Comparison of ENCODE assay signal across 1 cellular context in the genomic region with DNA sequence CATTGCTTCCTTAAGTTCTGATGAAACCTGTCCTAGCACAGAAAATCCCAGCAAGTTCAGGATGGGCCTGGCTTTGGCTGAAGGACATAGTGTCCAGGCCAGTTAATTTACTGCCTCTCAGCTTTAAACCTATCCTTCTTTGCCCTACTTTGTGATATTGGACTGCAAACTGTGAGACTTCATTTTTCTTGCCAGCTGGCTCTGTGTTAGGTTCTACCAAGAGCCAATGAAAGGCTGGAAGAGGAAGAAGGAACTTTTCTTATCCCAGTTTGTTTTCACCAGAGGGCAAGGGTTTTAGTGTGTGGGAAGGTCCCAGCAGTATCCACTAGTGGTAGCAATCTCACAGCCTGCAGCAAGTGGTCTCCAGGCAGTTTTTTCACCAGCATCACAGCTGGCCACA.
TF ChIP-seq lines count a peak whose summit lies in the region.

No MANE protein-coding gene starts in this region.

TF ChIP-seq in GM12878, 131 proteins besides CTCF, POLR2A, EP300 and RAD21:
- TF ChIP-seq, protein P1, sequence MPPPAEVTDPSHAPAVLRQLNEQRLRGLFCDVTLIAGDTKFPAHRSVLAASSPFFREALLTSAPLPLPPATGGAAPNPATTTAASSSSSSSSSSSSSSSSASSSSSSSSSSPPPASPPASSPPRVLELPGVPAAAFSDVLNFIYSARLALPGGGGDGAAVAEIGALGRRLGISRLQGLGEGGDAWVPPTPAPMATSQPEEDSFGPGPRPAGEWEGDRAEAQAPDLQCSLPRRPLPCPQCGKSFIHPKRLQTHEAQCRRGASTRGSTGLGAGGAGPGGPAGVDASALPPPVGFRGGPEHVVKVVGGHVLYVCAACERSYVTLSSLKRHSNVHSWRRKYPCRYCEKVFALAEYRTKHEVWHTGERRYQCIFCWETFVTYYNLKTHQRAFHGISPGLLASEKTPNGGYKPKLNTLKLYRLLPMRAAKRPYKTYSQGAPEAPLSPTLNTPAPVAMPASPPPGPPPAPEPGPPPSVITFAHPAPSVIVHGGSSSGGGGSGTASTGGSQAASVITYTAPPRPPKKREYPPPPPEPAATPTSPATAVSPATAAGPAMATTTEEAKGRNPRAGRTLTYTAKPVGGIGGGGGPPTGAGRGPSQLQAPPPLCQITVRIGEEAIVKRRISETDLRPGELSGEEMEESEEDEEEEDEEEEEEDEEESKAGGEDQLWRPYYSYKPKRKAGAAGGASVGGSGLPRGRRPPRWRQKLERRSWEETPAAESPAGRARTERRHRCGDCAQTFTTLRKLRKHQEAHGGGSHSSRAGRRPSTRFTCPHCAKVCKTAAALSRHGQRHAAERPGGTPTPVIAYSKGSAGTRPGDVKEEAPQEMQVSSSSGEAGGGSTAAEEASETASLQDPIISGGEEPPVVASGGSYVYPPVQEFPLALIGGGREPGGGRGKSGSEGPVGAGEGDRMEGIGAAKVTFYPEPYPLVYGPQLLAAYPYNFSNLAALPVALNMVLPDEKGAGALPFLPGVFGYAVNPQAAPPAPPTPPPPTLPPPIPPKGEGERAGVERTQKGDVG (CRISPR knock-in tag; IDR thresholded peaks at IDR 0.05): no peak
- TF ChIP-seq, protein P2, sequence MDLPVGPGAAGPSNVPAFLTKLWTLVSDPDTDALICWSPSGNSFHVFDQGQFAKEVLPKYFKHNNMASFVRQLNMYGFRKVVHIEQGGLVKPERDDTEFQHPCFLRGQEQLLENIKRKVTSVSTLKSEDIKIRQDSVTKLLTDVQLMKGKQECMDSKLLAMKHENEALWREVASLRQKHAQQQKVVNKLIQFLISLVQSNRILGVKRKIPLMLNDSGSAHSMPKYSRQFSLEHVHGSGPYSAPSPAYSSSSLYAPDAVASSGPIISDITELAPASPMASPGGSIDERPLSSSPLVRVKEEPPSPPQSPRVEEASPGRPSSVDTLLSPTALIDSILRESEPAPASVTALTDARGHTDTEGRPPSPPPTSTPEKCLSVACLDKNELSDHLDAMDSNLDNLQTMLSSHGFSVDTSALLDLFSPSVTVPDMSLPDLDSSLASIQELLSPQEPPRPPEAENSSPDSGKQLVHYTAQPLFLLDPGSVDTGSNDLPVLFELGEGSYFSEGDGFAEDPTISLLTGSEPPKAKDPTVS (IDR thresholded peaks at IDR 0.05; ENCODE audit: low read depth, low read length): no peak
- TF ChIP-seq, protein P3, sequence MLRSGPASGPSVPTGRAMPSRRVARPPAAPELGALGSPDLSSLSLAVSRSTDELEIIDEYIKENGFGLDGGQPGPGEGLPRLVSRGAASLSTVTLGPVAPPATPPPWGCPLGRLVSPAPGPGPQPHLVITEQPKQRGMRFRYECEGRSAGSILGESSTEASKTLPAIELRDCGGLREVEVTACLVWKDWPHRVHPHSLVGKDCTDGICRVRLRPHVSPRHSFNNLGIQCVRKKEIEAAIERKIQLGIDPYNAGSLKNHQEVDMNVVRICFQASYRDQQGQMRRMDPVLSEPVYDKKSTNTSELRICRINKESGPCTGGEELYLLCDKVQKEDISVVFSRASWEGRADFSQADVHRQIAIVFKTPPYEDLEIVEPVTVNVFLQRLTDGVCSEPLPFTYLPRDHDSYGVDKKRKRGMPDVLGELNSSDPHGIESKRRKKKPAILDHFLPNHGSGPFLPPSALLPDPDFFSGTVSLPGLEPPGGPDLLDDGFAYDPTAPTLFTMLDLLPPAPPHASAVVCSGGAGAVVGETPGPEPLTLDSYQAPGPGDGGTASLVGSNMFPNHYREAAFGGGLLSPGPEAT (IDR thresholded peaks at IDR 0.05; ENCODE audit: low read depth): no peak
- TF ChIP-seq KLF5 (IDR thresholded peaks at IDR 0.05; ENCODE audit: partially characterized antibody) (no peak), ASH2L (IDR thresholded peaks at IDR 0.05; ENCODE audit: borderline replicate concordance, low read depth) (no peak), MTA3 (IDR thresholded peaks at IDR 0.05; ENCODE audit: borderline replicate concordance, low read length) (no peak), CBX5 (IDR thresholded peaks at IDR 0.05; ENCODE audit: low read depth) (no peak), LARP7 (IDR thresholded peaks at IDR 0.05) (no peak), ATF7 (IDR thresholded peaks at IDR 0.05; ENCODE audit: low read depth) (no peak), SMC3 (IDR thresholded peaks at IDR 0.05; ENCODE audit: borderline replicate concordance, low read length) (no peak), ESRRA (IDR thresholded peaks at IDR 0.05; ENCODE audit: low read length) (no peak), NFXL1 (IDR thresholded peaks at IDR 0.05; ENCODE audit: borderline replicate concordance) (no peak)
- TF ChIP-seq, protein P4, sequence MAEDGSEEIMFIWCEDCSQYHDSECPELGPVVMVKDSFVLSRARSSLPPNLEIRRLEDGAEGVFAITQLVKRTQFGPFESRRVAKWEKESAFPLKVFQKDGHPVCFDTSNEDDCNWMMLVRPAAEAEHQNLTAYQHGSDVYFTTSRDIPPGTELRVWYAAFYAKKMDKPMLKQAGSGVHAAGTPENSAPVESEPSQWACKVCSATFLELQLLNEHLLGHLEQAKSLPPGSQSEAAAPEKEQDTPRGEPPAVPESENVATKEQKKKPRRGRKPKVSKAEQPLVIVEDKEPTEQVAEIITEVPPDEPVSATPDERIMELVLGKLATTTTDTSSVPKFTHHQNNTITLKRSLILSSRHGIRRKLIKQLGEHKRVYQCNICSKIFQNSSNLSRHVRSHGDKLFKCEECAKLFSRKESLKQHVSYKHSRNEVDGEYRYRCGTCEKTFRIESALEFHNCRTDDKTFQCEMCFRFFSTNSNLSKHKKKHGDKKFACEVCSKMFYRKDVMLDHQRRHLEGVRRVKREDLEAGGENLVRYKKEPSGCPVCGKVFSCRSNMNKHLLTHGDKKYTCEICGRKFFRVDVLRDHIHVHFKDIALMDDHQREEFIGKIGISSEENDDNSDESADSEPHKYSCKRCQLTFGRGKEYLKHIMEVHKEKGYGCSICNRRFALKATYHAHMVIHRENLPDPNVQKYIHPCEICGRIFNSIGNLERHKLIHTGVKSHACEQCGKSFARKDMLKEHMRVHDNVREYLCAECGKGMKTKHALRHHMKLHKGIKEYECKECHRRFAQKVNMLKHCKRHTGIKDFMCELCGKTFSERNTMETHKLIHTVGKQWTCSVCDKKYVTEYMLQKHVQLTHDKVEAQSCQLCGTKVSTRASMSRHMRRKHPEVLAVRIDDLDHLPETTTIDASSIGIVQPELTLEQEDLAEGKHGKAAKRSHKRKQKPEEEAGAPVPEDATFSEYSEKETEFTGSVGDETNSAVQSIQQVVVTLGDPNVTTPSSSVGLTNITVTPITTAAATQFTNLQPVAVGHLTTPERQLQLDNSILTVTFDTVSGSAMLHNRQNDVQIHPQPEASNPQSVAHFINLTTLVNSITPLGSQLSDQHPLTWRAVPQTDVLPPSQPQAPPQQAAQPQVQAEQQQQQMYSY (CRISPR knock-in tag; IDR thresholded peaks at IDR 0.05): no peak
- TF ChIP-seq, protein P5, sequence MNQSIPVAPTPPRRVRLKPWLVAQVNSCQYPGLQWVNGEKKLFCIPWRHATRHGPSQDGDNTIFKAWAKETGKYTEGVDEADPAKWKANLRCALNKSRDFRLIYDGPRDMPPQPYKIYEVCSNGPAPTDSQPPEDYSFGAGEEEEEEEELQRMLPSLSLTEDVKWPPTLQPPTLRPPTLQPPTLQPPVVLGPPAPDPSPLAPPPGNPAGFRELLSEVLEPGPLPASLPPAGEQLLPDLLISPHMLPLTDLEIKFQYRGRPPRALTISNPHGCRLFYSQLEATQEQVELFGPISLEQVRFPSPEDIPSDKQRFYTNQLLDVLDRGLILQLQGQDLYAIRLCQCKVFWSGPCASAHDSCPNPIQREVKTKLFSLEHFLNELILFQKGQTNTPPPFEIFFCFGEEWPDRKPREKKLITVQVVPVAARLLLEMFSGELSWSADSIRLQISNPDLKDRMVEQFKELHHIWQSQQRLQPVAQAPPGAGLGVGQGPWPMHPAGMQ (IDR thresholded peaks at IDR 0.05; ENCODE audit: borderline replicate concordance): no peak
- TF ChIP-seq, protein P6, sequence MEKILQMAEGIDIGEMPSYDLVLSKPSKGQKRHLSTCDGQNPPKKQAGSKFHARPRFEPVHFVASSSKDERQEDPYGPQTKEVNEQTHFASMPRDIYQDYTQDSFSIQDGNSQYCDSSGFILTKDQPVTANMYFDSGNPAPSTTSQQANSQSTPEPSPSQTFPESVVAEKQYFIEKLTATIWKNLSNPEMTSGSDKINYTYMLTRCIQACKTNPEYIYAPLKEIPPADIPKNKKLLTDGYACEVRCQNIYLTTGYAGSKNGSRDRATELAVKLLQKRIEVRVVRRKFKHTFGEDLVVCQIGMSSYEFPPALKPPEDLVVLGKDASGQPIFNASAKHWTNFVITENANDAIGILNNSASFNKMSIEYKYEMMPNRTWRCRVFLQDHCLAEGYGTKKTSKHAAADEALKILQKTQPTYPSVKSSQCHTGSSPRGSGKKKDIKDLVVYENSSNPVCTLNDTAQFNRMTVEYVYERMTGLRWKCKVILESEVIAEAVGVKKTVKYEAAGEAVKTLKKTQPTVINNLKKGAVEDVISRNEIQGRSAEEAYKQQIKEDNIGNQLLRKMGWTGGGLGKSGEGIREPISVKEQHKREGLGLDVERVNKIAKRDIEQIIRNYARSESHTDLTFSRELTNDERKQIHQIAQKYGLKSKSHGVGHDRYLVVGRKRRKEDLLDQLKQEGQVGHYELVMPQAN (conservative IDR thresholded peaks at IDR 0.05): no peak
- TF ChIP-seq, protein P7, sequence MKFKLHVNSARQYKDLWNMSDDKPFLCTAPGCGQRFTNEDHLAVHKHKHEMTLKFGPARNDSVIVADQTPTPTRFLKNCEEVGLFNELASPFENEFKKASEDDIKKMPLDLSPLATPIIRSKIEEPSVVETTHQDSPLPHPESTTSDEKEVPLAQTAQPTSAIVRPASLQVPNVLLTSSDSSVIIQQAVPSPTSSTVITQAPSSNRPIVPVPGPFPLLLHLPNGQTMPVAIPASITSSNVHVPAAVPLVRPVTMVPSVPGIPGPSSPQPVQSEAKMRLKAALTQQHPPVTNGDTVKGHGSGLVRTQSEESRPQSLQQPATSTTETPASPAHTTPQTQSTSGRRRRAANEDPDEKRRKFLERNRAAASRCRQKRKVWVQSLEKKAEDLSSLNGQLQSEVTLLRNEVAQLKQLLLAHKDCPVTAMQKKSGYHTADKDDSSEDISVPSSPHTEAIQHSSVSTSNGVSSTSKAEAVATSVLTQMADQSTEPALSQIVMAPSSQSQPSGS (IDR thresholded peaks at IDR 0.05; ENCODE audit: low read length): no peak
- TF ChIP-seq, protein P8, sequence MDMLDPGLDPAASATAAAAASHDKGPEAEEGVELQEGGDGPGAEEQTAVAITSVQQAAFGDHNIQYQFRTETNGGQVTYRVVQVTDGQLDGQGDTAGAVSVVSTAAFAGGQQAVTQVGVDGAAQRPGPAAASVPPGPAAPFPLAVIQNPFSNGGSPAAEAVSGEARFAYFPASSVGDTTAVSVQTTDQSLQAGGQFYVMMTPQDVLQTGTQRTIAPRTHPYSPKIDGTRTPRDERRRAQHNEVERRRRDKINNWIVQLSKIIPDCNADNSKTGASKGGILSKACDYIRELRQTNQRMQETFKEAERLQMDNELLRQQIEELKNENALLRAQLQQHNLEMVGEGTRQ (IDR thresholded peaks at IDR 0.05; ENCODE audit: borderline replicate concordance, low read depth, low read length): no peak
- TF ChIP-seq, protein P9, sequence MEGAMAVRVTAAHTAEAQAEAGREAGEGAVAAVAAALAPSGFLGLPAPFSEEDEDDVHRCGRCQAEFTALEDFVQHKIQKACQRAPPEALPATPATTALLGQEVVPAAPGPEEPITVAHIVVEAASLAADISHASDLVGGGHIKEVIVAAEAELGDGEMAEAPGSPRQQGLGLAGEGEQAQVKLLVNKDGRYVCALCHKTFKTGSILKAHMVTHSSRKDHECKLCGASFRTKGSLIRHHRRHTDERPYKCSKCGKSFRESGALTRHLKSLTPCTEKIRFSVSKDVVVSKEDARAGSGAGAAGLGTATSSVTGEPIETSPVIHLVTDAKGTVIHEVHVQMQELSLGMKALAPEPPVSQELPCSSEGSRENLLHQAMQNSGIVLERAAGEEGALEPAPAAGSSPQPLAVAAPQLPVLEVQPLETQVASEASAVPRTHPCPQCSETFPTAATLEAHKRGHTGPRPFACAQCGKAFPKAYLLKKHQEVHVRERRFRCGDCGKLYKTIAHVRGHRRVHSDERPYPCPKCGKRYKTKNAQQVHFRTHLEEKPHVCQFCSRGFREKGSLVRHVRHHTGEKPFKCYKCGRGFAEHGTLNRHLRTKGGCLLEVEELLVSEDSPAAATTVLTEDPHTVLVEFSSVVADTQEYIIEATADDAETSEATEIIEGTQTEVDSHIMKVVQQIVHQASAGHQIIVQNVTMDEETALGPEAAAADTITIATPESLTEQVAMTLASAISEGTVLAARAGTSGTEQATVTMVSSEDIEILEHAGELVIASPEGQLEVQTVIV (IDR thresholded peaks at IDR 0.05; ENCODE audit: borderline replicate concordance, partially characterized antibody): no peak
- TF ChIP-seq, protein P10, sequence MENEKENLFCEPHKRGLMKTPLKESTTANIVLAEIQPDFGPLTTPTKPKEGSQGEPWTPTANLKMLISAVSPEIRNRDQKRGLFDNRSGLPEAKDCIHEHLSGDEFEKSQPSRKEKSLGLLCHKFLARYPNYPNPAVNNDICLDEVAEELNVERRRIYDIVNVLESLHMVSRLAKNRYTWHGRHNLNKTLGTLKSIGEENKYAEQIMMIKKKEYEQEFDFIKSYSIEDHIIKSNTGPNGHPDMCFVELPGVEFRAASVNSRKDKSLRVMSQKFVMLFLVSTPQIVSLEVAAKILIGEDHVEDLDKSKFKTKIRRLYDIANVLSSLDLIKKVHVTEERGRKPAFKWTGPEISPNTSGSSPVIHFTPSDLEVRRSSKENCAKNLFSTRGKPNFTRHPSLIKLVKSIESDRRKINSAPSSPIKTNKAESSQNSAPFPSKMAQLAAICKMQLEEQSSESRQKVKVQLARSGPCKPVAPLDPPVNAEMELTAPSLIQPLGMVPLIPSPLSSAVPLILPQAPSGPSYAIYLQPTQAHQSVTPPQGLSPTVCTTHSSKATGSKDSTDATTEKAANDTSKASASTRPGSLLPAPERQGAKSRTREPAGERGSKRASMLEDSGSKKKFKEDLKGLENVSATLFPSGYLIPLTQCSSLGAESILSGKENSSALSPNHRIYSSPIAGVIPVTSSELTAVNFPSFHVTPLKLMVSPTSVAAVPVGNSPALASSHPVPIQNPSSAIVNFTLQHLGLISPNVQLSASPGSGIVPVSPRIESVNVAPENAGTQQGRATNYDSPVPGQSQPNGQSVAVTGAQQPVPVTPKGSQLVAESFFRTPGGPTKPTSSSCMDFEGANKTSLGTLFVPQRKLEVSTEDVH (IDR thresholded peaks at IDR 0.05; ENCODE audit: low read depth, partially characterized antibody): no peak
TF ChIP-seq in GM12878: peak in this region for 0.
